In genomic region chr2:195108182-195108581, GRCh38 we compare ENCODE assay signal across 40 cellular contexts.
"Had no signal": no experiment of that assay in that cellular context is flagged by ENCODE, and none has a peak within 500 bp of the region (broad histone marks: within the 10 kb centered on the region; RNA-seq: fewer than 3 reads in every experiment).

No MANE protein-coding gene starts in this region.

- H3K27me3 Mint-ChIP-seq: activated B cell treated with CpG ODN at 0.5 μM for 24 hours; activated CD8-positive, alpha-beta T cell treated with anti-CD3 and anti-CD28 coated beads for 36 hours; activated naive CD8-positive, alpha-beta T cell treated with anti-CD3 and anti-CD28 coated beads for 36 hours had no signal

- H3K4me1 Mint-ChIP-seq: activated B cell treated with CpG ODN at 0.5 μM for 24 hours; activated CD4-positive, alpha-beta T cell treated with anti-CD3 and anti-CD28 coated beads, Interleukin-2, amount 10 ng/mL, durations not matched to agents 24 days and 14 days; activated naive CD8-positive, alpha-beta T cell treated with anti-CD3 and anti-CD28 coated beads for 36 hours; activated T-helper 17 cell treated with anti-CD3 and anti-CD28 coated beads, Interleukin-2, amount 50 U/mL, for 72 hours; central memory CD8-positive, alpha-beta T cell had no signal

- H3K27me3 ChIP-seq: adrenal gland, body of pancreas, brain microvascular endothelial cell, breast epithelium, cardiac muscle cell had no signal

- H3K4me3 Mint-ChIP-seq: activated B cell treated with CpG ODN at 0.5 μM for 24 hours; activated CD4-positive, alpha-beta memory T cell treated with anti-CD3 and anti-CD28 coated beads for 36 hours; activated CD4-positive, alpha-beta T cell treated with anti-CD3 and anti-CD28 coated beads, Interleukin-2, amount 10 ng/mL, durations not matched to agents 24 days and 14 days; activated CD8-positive, alpha-beta T cell treated with anti-CD3 and anti-CD28 coated beads for 36 hours; activated naive CD4-positive, alpha-beta T cell treated with anti-CD3 and anti-CD28 coated beads for 36 hours; activated naive CD8-positive, alpha-beta T cell treated with anti-CD3 and anti-CD28 coated beads for 36 hours; activated T-cell treated with anti-CD3 and anti-CD28 coated beads, Interleukin-2, amount 50 U/mL, for 4 hours; activated T-cell treated with anti-CD3 and anti-CD28 coated beads, Interleukin-2, amount 50 U/mL, for 72 hours; activated T-helper 1 cell treated with anti-CD3 and anti-CD28 coated beads, Interleukin-12 subunit alpha, Interleukin-12 subunit beta, Interleukin-2, Interleukin-4 antibody, amounts not matched to agents 30 ng/mL and 10 ng/mL and 1 ng/mL, durations not matched to agents 14 hours and 24 hours and 36 hours; activated T-helper 17 cell treated with anti-CD3 and anti-CD28 coated beads, Interleukin-2, amount 50 U/mL, for 72 hours; central memory CD8-positive, alpha-beta T cell; T-helper 1 cell treated with Interleukin-12 subunit alpha and Interleukin-12 subunit beta and Interleukin-4 antibody, amounts not matched to agents 30 μg/mL and 1 μg/mL, for 36 hours; T-helper 2 cell treated with Interferon-gamma antibody and Interleukin-4, amounts not matched to agents 5 μg/mL and 100 μg/mL, for 36 hours had no signal

- H3K27ac Mint-ChIP-seq: activated B cell treated with CpG ODN at 0.5 μM for 24 hours; activated CD4-positive, alpha-beta memory T cell treated with anti-CD3 and anti-CD28 coated beads for 36 hours; activated CD4-positive, alpha-beta T cell treated with anti-CD3 and anti-CD28 coated beads, Interleukin-2, amount 10 ng/mL, durations not matched to agents 24 days and 14 days; activated CD8-positive, alpha-beta T cell treated with anti-CD3 and anti-CD28 coated beads for 36 hours; activated naive CD4-positive, alpha-beta T cell treated with anti-CD3 and anti-CD28 coated beads for 36 hours; activated naive CD4-positive, alpha-beta T cell treated with anti-CD3 and anti-CD28 coated beads, Interleukin-2, amount 50 U/mL, for 72 hours; activated naive CD8-positive, alpha-beta T cell treated with anti-CD3 and anti-CD28 coated beads for 36 hours; activated T-cell treated with anti-CD3 and anti-CD28 coated beads, Interleukin-2, amount 50 U/mL, for 72 hours; activated T-helper 1 cell treated with anti-CD3 and anti-CD28 coated beads, Interleukin-12 subunit alpha, Interleukin-12 subunit beta, Interleukin-2, Interleukin-4 antibody, amounts not matched to agents 30 ng/mL and 10 ng/mL and 1 ng/mL, durations not matched to agents 14 hours and 24 hours and 36 hours; activated T-helper 17 cell treated with anti-CD3 and anti-CD28 coated beads, Interleukin-2, amount 50 U/mL, for 72 hours; T-helper 1 cell treated with Interleukin-12 subunit alpha and Interleukin-12 subunit beta and Interleukin-4 antibody, amounts not matched to agents 30 μg/mL and 1 μg/mL, for 36 hours; T-helper 2 cell treated with Interferon-gamma antibody and Interleukin-4, amounts not matched to agents 5 μg/mL and 100 μg/mL, for 36 hours had no signal

- H3K4me3 ChIP-seq: adrenal gland, body of pancreas, breast epithelium, cardiac muscle cell had no signal

- FAIRE-seq: astrocyte, TTC549 had no signal

- DNase-seq: activated B cell treated with CpG ODN at 0.5 μM for 24 hours; activated CD4-positive, alpha-beta memory T cell treated with anti-CD3 and anti-CD28 coated beads for 36 hours; activated CD4-positive, alpha-beta T cell treated with anti-CD3 and anti-CD28 coated beads for 4 hours; activated CD4-positive, alpha-beta T cell treated with anti-CD3 and anti-CD28 coated beads, Interleukin-2, amount 10 ng/mL, durations not matched to agents 24 days and 14 days; activated CD4-positive, alpha-beta T cell treated with anti-CD3 and anti-CD28 coated beads, Interleukin-2, amount 50 U/mL, for 1 hour; activated CD4-positive, alpha-beta T cell treated with anti-CD3 and anti-CD28 coated beads, Interleukin-2, amount 50 U/mL, for 4 hours; activated CD4-positive, CD25-positive, alpha-beta regulatory T cell treated with anti-CD3 and anti-CD28 coated beads, Interleukin-2, amount 50 U/mL, for 72 hours; activated CD8-positive, alpha-beta memory T cell treated with anti-CD3 and anti-CD28 coated beads, Interleukin-2, amount 50 U/mL, for 4 hours; activated CD8-positive, alpha-beta T cell treated with anti-CD3 and anti-CD28 coated beads for 36 hours; activated effector memory CD4-positive, alpha-beta T cell treated with anti-CD3 and anti-CD28 coated beads, Interleukin-2, amount 50 U/mL, for 16 hours; activated gamma-delta T cell treated with Interleukin-2 at 50 U/mL for 16 hours; activated naive CD4-positive, alpha-beta T cell; activated naive CD4-positive, alpha-beta T cell treated with anti-CD3 and anti-CD28 coated beads for 36 hours; activated naive CD4-positive, alpha-beta T cell treated with anti-CD3 and anti-CD28 coated beads, Interleukin-2, amount 50 U/mL, for 16 hours; activated naive CD8-positive, alpha-beta T cell treated with anti-CD3 and anti-CD28 coated beads for 36 hours; activated T-cell treated with anti-CD3 and anti-CD28 coated beads for 4 hours; activated T-cell treated with anti-CD3 and anti-CD28 coated beads, Interleukin-2, amount 50 U/mL, for 1 hour; activated T-cell treated with anti-CD3 and anti-CD28 coated beads, Interleukin-2, amount 50 U/mL, for 4 hours; activated T-cell treated with anti-CD3 and anti-CD28 coated beads, Interleukin-2, amount 50 U/mL, for 72 hours; adrenal gland; amniotic stem cell; aorta; body of pancreas; brain microvascular endothelial cell; caudate nucleus; SW 1271; T-helper 1 cell; T-helper 2 cell; T-helper 9 cell had no signal

- H3K36me3 ChIP-seq: adrenal gland, brain microvascular endothelial cell, breast epithelium, cardiac muscle cell had no signal

- H3K9me3 Mint-ChIP-seq: activated CD4-positive, alpha-beta memory T cell treated with anti-CD3 and anti-CD28 coated beads for 36 hours; activated CD4-positive, alpha-beta T cell treated with anti-CD3 and anti-CD28 coated beads, Interleukin-2, amount 10 ng/mL, durations not matched to agents 24 days and 14 days; activated naive CD8-positive, alpha-beta T cell treated with anti-CD3 and anti-CD28 coated beads for 36 hours; activated T-cell treated with anti-CD3 and anti-CD28 coated beads, Interleukin-2, amount 50 U/mL, for 4 hours; activated T-helper 1 cell treated with anti-CD3 and anti-CD28 coated beads, Interleukin-12 subunit alpha, Interleukin-12 subunit beta, Interleukin-2, Interleukin-4 antibody, amounts not matched to agents 30 ng/mL and 10 ng/mL and 1 ng/mL, durations not matched to agents 14 hours and 24 hours and 36 hours; activated T-helper 17 cell treated with anti-CD3 and anti-CD28 coated beads, Interleukin-2, amount 50 U/mL, for 72 hours; central memory CD8-positive, alpha-beta T cell; T-helper 1 cell treated with Interleukin-12 subunit alpha and Interleukin-12 subunit beta and Interleukin-4 antibody, amounts not matched to agents 30 μg/mL and 1 μg/mL, for 36 hours; T-helper 2 cell treated with Interferon-gamma antibody and Interleukin-4, amounts not matched to agents 5 μg/mL and 100 μg/mL, for 36 hours had no signal

- H3K36me3 Mint-ChIP-seq: activated CD4-positive, alpha-beta memory T cell treated with anti-CD3 and anti-CD28 coated beads for 36 hours; activated naive CD4-positive, alpha-beta T cell treated with anti-CD3 and anti-CD28 coated beads, Interleukin-2, amount 50 U/mL, for 72 hours; activated naive CD8-positive, alpha-beta T cell treated with anti-CD3 and anti-CD28 coated beads for 36 hours had no signal

- H3K4me1 ChIP-seq: adrenal gland, body of pancreas, breast epithelium had no signal

- H3K27ac ChIP-seq: adrenal gland, body of pancreas, brain microvascular endothelial cell, breast epithelium, cardiac muscle cell, VCaP had no signal

- H3K9me3 ChIP-seq: adrenal gland, body of pancreas had no signal
